Comparison of ENCODE assay signal across 11 cellular contexts in the genomic region with DNA sequence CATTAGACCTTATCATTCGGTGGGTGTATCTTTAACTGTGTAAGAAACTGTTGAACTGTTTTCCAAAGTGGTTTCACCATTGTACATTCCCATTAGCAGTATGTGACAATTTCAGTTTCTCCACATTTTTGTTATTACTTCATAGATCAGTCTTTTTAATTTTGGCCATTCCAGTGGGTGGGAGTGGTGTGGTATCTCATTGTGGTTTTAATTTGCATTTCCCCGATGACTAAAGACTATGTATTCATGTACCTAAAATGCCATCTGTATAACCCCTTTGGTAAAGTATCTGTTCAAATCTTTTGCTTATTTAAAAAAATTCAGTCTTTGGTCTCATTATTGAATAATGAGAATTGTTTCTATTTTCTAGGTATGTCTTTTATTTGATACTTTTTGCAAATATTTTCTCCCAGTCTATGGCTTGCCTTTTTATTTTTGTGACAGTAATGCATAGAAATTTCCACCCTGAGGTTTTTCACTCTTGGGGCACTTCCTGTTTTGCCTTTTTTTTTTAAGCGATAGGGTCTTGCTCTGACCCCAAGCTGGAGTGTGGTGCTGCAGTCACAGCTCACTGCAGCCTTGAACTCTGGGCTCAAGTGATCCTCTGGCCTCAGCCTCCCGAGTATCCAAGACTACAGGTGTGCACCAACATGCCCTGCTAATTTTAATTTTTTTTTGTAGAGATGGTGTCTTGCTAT.
DNase-seq lines count a peak whose midpoint lies in the region; ATAC-seq, FAIRE-seq and TF ChIP-seq lines count a peak whose summit lies in the region.
"Had no signal": no experiment of that assay in that cellular context is flagged by ENCODE, and none has a peak within 500 bp of the region (broad histone marks: within the 10 kb centered on the region; RNA-seq: fewer than 3 reads in every experiment).

No MANE protein-coding gene starts in this region.

- no peak for TF ChIP-seq CTCF in OCI-LY7 (conservative IDR thresholded peaks at IDR 0.05; ENCODE audit: low read length)
- no peak for TF ChIP-seq CTCF in HepG2 (CRISPR knock-in tag; IDR thresholded peaks at IDR 0.05)

- peak overlapping the region; percentile 73 to 85 (median 75) for H3K4me3 Mint-ChIP-seq in immature natural killer cell
- H3K4me3 Mint-ChIP-seq: activated naive CD8-positive, alpha-beta T cell treated with anti-CD3 and anti-CD28 coated beads, Interleukin-2, amount 10 ng/mL, durations not matched to agents 7 days and 5 days had no signal

- CTCF ChIA-PET in OCI-LY7 (lab: Charles Lee; ENCODE audit: unreplicated experiment) (no interaction called here), HepG2 (lab: Yijun Ruan, JAX; ENCODE audit: low intra/inter-chr PET ratio, low total read pairs) (no interaction called here)

- H3K4me3 ChIP-seq in OCI-LY7 (ENCODE audit: low read depth, low read length, poor library complexity, severe bottlenecking) = no peak overlapping the region
- no peak overlapping the region for H3K4me3 ChIP-seq in HepG2 (replicated peaks in 1 of 3; ENCODE audit: insufficient read depth in 1 of 3, low read depth in 2 of 3, low read length in 3 of 3)
- H3K4me3 ChIP-seq: coronary artery, right atrium auricular region had no signal

- H3K4me2 ChIP-seq in OCI-LY7 (ENCODE audit: low read length) = 0 out of 2 replicates have a peak overlapping the region, but pooled peaks have one; percentile 21
- no peak overlapping the region for H3K4me2 ChIP-seq in HepG2 (ENCODE audit: low read depth, low read length)

- no peak for TF ChIP-seq RAD21 in HepG2 (CRISPR knock-in tag; IDR thresholded peaks at IDR 0.05)

- WGBS in HepG2 (ENCODE audit: low lambda C conversion rate) = 49% methylated on average over 4 of the region's 4 CpGs

- peaks cover 68% of the 10 kb centered on the region for H3K4me1 ChIP-seq in OCI-LY7 (ENCODE audit: insufficient read depth, low read length, poor library complexity, severe bottlenecking)
- no peaks in the 10 kb centered on the region for H3K4me1 ChIP-seq in HepG2 (ENCODE audit: insufficient read depth, low read length)
- H3K4me1 ChIP-seq: right atrium auricular region had no signal

- no peaks in the 10 kb centered on the region for H4K20me1 ChIP-seq in OCI-LY7 (ENCODE audit: insufficient read depth, low read length)
- no peaks in the 10 kb centered on the region for H4K20me1 ChIP-seq in HepG2 (ENCODE audit: insufficient read depth, low read length)

- ATAC-seq in GM21526 (IDR thresholded peaks at IDR 0.05; ENCODE audit: low FRiP score, unreplicated experiment) = peak; percentile 33
- no peak for ATAC-seq in HepG2

- H3K79me2 ChIP-seq in OCI-LY7 (ENCODE audit: insufficient read depth, low read depth, low read length) (no peaks in the 10 kb centered on the region), HepG2 (ENCODE audit: insufficient read depth, low read length) (no peaks in the 10 kb centered on the region)

- H2AFZ ChIP-seq in OCI-LY7 (ENCODE audit: low read length) (no peak overlapping the region; the same call in 1 of the 2 replicates), HepG2 (ENCODE audit: low read length) (no peak overlapping the region)

- no peaks in the 10 kb centered on the region for H3K9me2 ChIP-seq in OCI-LY7 (ENCODE audit: insufficient read depth, low read length)

- peaks cover 0 to 6% (median 2%) of the 10 kb centered on the region in 6 donors for H3K9me3 Mint-ChIP-seq in immature natural killer cell

- peaks cover 0 to 4% (median 2%) of the 10 kb centered on the region in 3 donors for H3K27me3 Mint-ChIP-seq in immature natural killer cell (ENCODE audit: low read depth in 3 of 3)
- H3K27me3 Mint-ChIP-seq: activated naive CD8-positive, alpha-beta T cell treated with anti-CD3 and anti-CD28 coated beads, Interleukin-2, amount 10 ng/mL, durations not matched to agents 7 days and 5 days had no signal

- no peak overlapping the region for H3K27ac ChIP-seq in OCI-LY7 (ENCODE audit: low read depth, low read length, poor library complexity, severe bottlenecking)
- H3K27ac ChIP-seq in HepG2 (ENCODE audit: extremely low read length, insufficient read depth, low read length) = no peak overlapping the region
- H3K27ac ChIP-seq: coronary artery, right atrium auricular region, WERI-Rb-1 had no signal

- FAIRE-seq in HepG2 (lab: Jason Lieb, UNC) = no peak

- DNase-seq in EH (ENCODE audit: low read depth) (peak; percentile 47), OCI-LY7 (ENCODE audit: low spot score) (no peak), immature natural killer cell (peak in 1 of 3 donors; percentile 22), HepG2 (ENCODE audit: low spot score) (no peak), midbrain (lab: John Stamatoyannopoulos, UW) (no peak)
- DNase-seq in stimulated activated CD4-positive, alpha-beta T cell treated with anti-CD3 and anti-CD28 coated beads, Interleukin-12 subunit alpha, Interleukin-12 subunit beta, amount 100 ng/mL, for 4 hours = no peak
- DNase-seq: activated naive CD8-positive, alpha-beta T cell treated with anti-CD3 and anti-CD28 coated beads, Interleukin-2, amount 10 ng/mL, durations not matched to agents 7 days and 5 days; WERI-Rb-1 had no signal

- TF ChIP-seq EP300 in HepG2 (IDR thresholded peaks at IDR 0.05; ENCODE audit: low read depth in 2 of 2, low read length in 2 of 2) = no peak
- no peak for TF ChIP-seq EP300 in HepG2 (CRISPR knock-in tag; IDR thresholded peaks at IDR 0.05; ENCODE audit: borderline replicate concordance)

- intact Hi-C loops in OCI-LY7 (cut with micrococcal nuclease; ENCODE audit: unreplicated experiment) = loop anchor here (5.0 kb wide), 2 partner anchors 53 to 782 kb away; no protein-coding TSS in a partner anchor
- intact Hi-C loops in HepG2 (cut with micrococcal nuclease; ENCODE audit: unreplicated experiment) = no loop called here

- POLR2A ChIA-PET in OCI-LY7 (lab: Charles Lee) = interaction anchor here (0.6 kb wide), 1 partner anchor 20 kb away, joined by 3 read pairs; no protein-coding TSS in a partner anchor
- POLR2A ChIA-PET in HepG2 (lab: Yijun Ruan, JAX) = no interaction called here

- H3K9me3 ChIP-seq in OCI-LY7 (ENCODE audit: low read length) (peaks cover 65% of the 10 kb centered on the region), HepG2 (ENCODE audit: low read length) (no peaks in the 10 kb centered on the region; the same call in 1 of the 2 replicates)

- H3K36me3 ChIP-seq in OCI-LY7 (ENCODE audit: insufficient read depth, low read length) = peaks cover 45% of the 10 kb centered on the region
- no peaks in the 10 kb centered on the region for H3K36me3 ChIP-seq in HepG2 (replicated peaks in 1 of 2; ENCODE audit: control insufficient read depth in 1 of 2, insufficient read depth in 2 of 2, low read length in 2 of 2)
- H3K36me3 ChIP-seq: right atrium auricular region, WERI-Rb-1 had no signal

- no peak overlapping the region for H3K9ac ChIP-seq in HepG2 (ENCODE audit: insufficient read depth, low read depth, low read length)

- in situ Hi-C loops in HepG2 (cut with HindIII; ENCODE audit: extremely low pct_ligation_motif_present, low pct_unique_long_range_greater_than_20kb) = no loop called here

- peaks cover 34 to 46% of the 10 kb centered on the region in 2 donors for H3K4me1 Mint-ChIP-seq in immature natural killer cell

- H3K36me3 Mint-ChIP-seq in immature natural killer cell = peaks cover 0 to 3% (median 3%) of the 10 kb centered on the region in 3 donors

- no TSS peak for BruUV-seq in OCI-LY7 (replicated peaks; lab: Mats Ljungman, UMichigan)
- no TSS peak for BruUV-seq in HepG2 (replicated peaks; lab: Mats Ljungman, UMichigan)

- TF ChIP-seq POLR2A in HepG2 (IDR thresholded peaks at IDR 0.05; ENCODE audit: insufficient read depth in 1 of 2, low read depth in 2 of 2, low read length in 2 of 2) = no peak

- H3K27me3 ChIP-seq in HepG2 (ENCODE audit: control insufficient read depth in 1 of 2, insufficient read depth in 2 of 2, low read length in 2 of 2) = no peaks in the 10 kb centered on the region; a peak in 1 of 5 replicates
- H3K27me3 ChIP-seq: right atrium auricular region had no signal

- peak overlapping the region; percentile 66 to 91 (median 82) for H3K27ac Mint-ChIP-seq in immature natural killer cell
- H3K27ac Mint-ChIP-seq: activated naive CD8-positive, alpha-beta T cell treated with anti-CD3 and anti-CD28 coated beads, Interleukin-2, amount 10 ng/mL, durations not matched to agents 7 days and 5 days had no signal

TF ChIP-seq in HepG2, 621 proteins besides CTCF, POLR2A, EP300 and RAD21:
- TF ChIP-seq ZNF441 (CRISPR knock-in tag; IDR thresholded peaks at IDR 0.05; ENCODE audit: borderline replicate concordance) (no peak), KDM5A (IDR thresholded peaks at IDR 0.05; ENCODE audit: borderline replicate concordance, low read length) (no peak), ZNF652 (CRISPR knock-in tag; IDR thresholded peaks at IDR 0.05; ENCODE audit: borderline replicate concordance, low read depth) (no peak)
